ENCODE assay signal across 8 cellular contexts in genomic region chr14:99682809-99683618, GRCh38. TPM values are rescaled to one million over a fixed set of nuclear protein-coding genes. Genes with fewer than 3 reads are reported as not detected.
DNase-seq lines count a peak whose midpoint lies in the region; ATAC-seq and TF ChIP-seq lines count a peak whose summit lies in the region.

No MANE protein-coding gene starts in this region.

- no peaks in the 10 kb centered on the region for H3K36me3 ChIP-seq in kidney epithelial cell (ENCODE audit: control insufficient read depth, insufficient read depth, low read length)

- peaks cover 19% of the 10 kb centered on the region for H3K27me3 ChIP-seq in kidney epithelial cell (ENCODE audit: control insufficient read depth, insufficient read depth, low read length)

- peak overlapping the region; percentile 55 for H3K4me3 ChIP-seq in kidney epithelial cell (ENCODE audit: low read depth, low read length)

- H3K36me3 Mint-ChIP-seq in central memory CD8-positive, alpha-beta T cell (ENCODE audit: insufficient read depth): peaks cover 4% of the 10 kb centered on the region

- H3K27me3 Mint-ChIP-seq in central memory CD8-positive, alpha-beta T cell: peaks cover 28% of the 10 kb centered on the region

- H3K9me3 Mint-ChIP-seq in central memory CD8-positive, alpha-beta T cell: peaks cover 5% of the 10 kb centered on the region

- DNase-seq in NCI-H2107 (lab: John Stamatoyannopoulos, UW): peak; percentile 32
- peak; percentile 70 to 77 for DNase-seq in central memory CD8-positive, alpha-beta T cell (ENCODE audit: low spot score in 2 of 2)
- peak; percentile 7 for DNase-seq in kidney epithelial cell (ENCODE audit: low read depth)
- DNase-seq in stimulated activated CD4-positive, alpha-beta T cell treated with anti-CD3 and anti-CD28 coated beads, Interleukin-12 subunit alpha, Interleukin-12 subunit beta, amount 100 ng/mL, for 48 hours (ENCODE audit: low read depth in 2 of 3, low spot score in 1 of 3): peak; percentile 63 to 81 (median 78)

- ATAC-seq in HG02852 (IDR thresholded peaks at IDR 0.05; ENCODE audit: unreplicated experiment): peak; percentile 36
- peak; percentile 25 to 27 for ATAC-seq in activated CD4-positive, CD25-positive, alpha-beta regulatory T cell treated with anti-CD3 and anti-CD28 coated beads, Interleukin-2, amount 50 U/mL, for 24 hours
- ATAC-seq in central memory CD8-positive, alpha-beta T cell (replicated peaks; ENCODE audit: extremely low read depth, poor library complexity, severe bottlenecking): peak; percentile 26
- no peak for ATAC-seq in HG02642 (IDR thresholded peaks at IDR 0.05; ENCODE audit: poor library complexity, unreplicated experiment)

- peak overlapping the region; percentile 35 for H3K27ac Mint-ChIP-seq in central memory CD8-positive, alpha-beta T cell (ENCODE audit: low read depth)

- peak overlapping the region; percentile 82 for H3K4me3 Mint-ChIP-seq in central memory CD8-positive, alpha-beta T cell

- TF ChIP-seq CTCF in GM12874 (IDR thresholded peaks at IDR 0.05; ENCODE audit: insufficient read depth, low read depth, low read length) (peak; percentile 88), kidney epithelial cell (IDR thresholded peaks at IDR 0.05; ENCODE audit: insufficient read depth, low read length, poor library complexity, severe bottlenecking) (peak; percentile 92)

- H3K4me1 Mint-ChIP-seq in central memory CD8-positive, alpha-beta T cell: peaks cover 16% of the 10 kb centered on the region

RNA-seq across cellular contexts. Expression of gene CYP46A1, which starts 1.1 kb away (rescaled TPM):
- not detected in 2 replicates for total RNA-seq in kidney epithelial cell

RNA-seq across cellular contexts. Expression of gene HHIPL1, which starts 38.1 kb away (rescaled TPM):
- total RNA-seq in kidney epithelial cell: 1.1 and 4.8 TPM in 2 replicates

Comparison
In these comparisons a context has a peak if more than half of its experiments do, and no peak if none do; other contexts are left out.
1. DNase-seq: peak in every context shown above with its lines; median percentile 78 in stimulated activated CD4-positive, alpha-beta T cell treated with anti-CD3 and anti-CD28 coated beads, Interleukin-12 subunit alpha, Interleukin-12 subunit beta, amount 100 ng/mL, for 48 hours; 74 in central memory CD8-positive, alpha-beta T cell; 32 in NCI-H2107; 7 in kidney epithelial cell.